ENCODE assay signal across 3 cellular contexts in the genomic region with DNA sequence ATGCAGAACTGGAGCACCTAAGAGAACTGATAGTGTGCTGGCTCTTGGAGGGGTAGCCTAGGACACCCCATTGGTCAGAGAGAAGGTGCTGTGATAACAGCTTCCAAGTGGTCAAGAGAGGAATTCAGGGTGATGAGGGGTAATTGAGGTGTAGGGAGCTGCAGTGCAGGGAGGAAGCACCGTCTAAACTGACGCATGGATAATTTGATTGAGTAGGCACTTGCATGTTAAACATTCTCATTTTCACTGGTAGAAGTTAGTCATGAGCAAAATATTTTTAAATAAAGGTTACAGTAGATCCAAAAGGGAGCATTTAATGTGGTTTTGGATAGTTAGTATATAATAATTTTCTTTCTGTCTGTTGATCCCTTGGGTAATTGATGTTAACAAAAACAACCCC.
TF ChIP-seq lines count a peak whose summit lies in the region.

No MANE protein-coding gene starts in this region.

TF ChIP-seq in IMR-90, 13 proteins besides CTCF, POLR2A, EP300 and RAD21:
- no peak for TF ChIP-seq SMC3 (IDR thresholded peaks at IDR 0.05; ENCODE audit: low read depth, low read length)
- TF ChIP-seq, protein P1, sequence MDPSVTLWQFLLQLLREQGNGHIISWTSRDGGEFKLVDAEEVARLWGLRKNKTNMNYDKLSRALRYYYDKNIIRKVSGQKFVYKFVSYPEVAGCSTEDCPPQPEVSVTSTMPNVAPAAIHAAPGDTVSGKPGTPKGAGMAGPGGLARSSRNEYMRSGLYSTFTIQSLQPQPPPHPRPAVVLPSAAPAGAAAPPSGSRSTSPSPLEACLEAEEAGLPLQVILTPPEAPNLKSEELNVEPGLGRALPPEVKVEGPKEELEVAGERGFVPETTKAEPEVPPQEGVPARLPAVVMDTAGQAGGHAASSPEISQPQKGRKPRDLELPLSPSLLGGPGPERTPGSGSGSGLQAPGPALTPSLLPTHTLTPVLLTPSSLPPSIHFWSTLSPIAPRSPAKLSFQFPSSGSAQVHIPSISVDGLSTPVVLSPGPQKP (IDR thresholded peaks at IDR 0.05; ENCODE audit: borderline replicate concordance, low read depth, low read length): no peak
- TF ChIP-seq MXI1 (IDR thresholded peaks at IDR 0.05; ENCODE audit: borderline replicate concordance, low read depth, low read length): no peak
- TF ChIP-seq, protein P2, sequence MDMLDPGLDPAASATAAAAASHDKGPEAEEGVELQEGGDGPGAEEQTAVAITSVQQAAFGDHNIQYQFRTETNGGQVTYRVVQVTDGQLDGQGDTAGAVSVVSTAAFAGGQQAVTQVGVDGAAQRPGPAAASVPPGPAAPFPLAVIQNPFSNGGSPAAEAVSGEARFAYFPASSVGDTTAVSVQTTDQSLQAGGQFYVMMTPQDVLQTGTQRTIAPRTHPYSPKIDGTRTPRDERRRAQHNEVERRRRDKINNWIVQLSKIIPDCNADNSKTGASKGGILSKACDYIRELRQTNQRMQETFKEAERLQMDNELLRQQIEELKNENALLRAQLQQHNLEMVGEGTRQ (IDR thresholded peaks at IDR 0.05; ENCODE audit: low read depth, low read length): no peak
- no peak for TF ChIP-seq BHLHE40 (IDR thresholded peaks at IDR 0.05; ENCODE audit: low read depth, low read length)
- TF ChIP-seq FOS (IDR thresholded peaks at IDR 0.05; ENCODE audit: low read depth, low read length): no peak

TF ChIP-seq in H1, 55 proteins besides CTCF, POLR2A, EP300 and RAD21:
- TF ChIP-seq MAFK (IDR thresholded peaks at IDR 0.05; ENCODE audit: low read depth, low read length): no peak
- TF ChIP-seq FOSL1 (IDR thresholded peaks at IDR 0.05; ENCODE audit: insufficient read depth, low read depth, low read length): no peak
- TF ChIP-seq SP1 (IDR thresholded peaks at IDR 0.05; ENCODE audit: low read depth, low read length): no peak

TF ChIP-seq in HEK293T, 16 proteins besides CTCF, POLR2A, EP300 and RAD21:
- TF ChIP-seq TARDBP (IDR thresholded peaks at IDR 0.05): no peak
- TF ChIP-seq CTBP1 (IDR thresholded peaks at IDR 0.05; ENCODE audit: borderline replicate concordance): no peak
- TF ChIP-seq ARNT (IDR thresholded peaks at IDR 0.05): no peak
- no peak for TF ChIP-seq BHLHE40 (IDR thresholded peaks at IDR 0.05; ENCODE audit: borderline replicate concordance)
- TF ChIP-seq L3MBTL2 (conservative IDR thresholded peaks at IDR 0.05): no peak
- TF ChIP-seq FOXA1 (IDR thresholded peaks at IDR 0.05): no peak
